In genomic region chr3:39196671-39197446, GRCh38 we compare ENCODE assay signal across 15 cellular contexts. TPM values are rescaled to one million over a fixed set of nuclear protein-coding genes. Genes with fewer than 3 reads are reported as not detected.
DNase-seq lines count a peak whose midpoint lies in the region; ATAC-seq, FAIRE-seq and TF ChIP-seq lines count a peak whose summit lies in the region.
"Had no signal": no experiment of that assay in that cellular context is flagged by ENCODE, and none has a peak within 500 bp of the region (broad histone marks: within the 10 kb centered on the region; RNA-seq: fewer than 3 reads in every experiment).

No MANE protein-coding gene starts in this region.

- H3K36me3 ChIP-seq in K562 (ENCODE audit: control insufficient read depth, insufficient read depth, low read length) (no peaks in the 10 kb centered on the region), trophoblast cell (ENCODE audit: control insufficient read depth in 1 of 2, insufficient read depth in 2 of 2, low read length in 2 of 2) (no peaks in the 10 kb centered on the region)

- H3K4me1 ChIP-seq in K562 (replicated peaks in 1 of 2; ENCODE audit: control insufficient read depth in 2 of 2, insufficient read depth in 2 of 2, low read length in 2 of 2) (peaks cover 0 to 4% of the 10 kb centered on the region in 2 experiments; a peak in 1 of 5 replicates), trophoblast cell (ENCODE audit: control insufficient read depth in 1 of 2, insufficient read depth in 2 of 2, low read length in 2 of 2) (peaks cover 9 to 16% of the 10 kb centered on the region in 2 experiments)

- H3K18ac ChIP-seq in trophoblast cell (ENCODE audit: low read length), result no peak overlapping the region

- H3K9me1 ChIP-seq in K562 (ENCODE audit: control insufficient read depth, insufficient read depth, low read length), result no peaks in the 10 kb centered on the region

- H3K9ac ChIP-seq in K562 (ENCODE audit: insufficient read depth in 1 of 2, low read depth in 2 of 2, low read length in 2 of 2) (no peak overlapping the region), trophoblast cell (ENCODE audit: low read length) (no peak overlapping the region)

- no peak overlapping the region for H2BK12ac ChIP-seq in trophoblast cell (ENCODE audit: low read length)

- TF ChIP-seq POLR2A in K562 (conservative IDR thresholded peaks at IDR 0.05), result no peak

- no TSS peak for BruUV-seq in K562 (replicated peaks; lab: Mats Ljungman, UMichigan)

- no peak overlapping the region for H3K27ac ChIP-seq in K562 (ENCODE audit: extremely low read depth, low read depth, low read length)
- H3K27ac ChIP-seq in trophoblast cell (ENCODE audit: low read depth, low read length), result no peak overlapping the region

- FAIRE-seq in K562 (lab: Jason Lieb, UNC), result no peak
- FAIRE-seq: GM12892 had no signal

- no peak overlapping the region for H2AFZ ChIP-seq in K562 (ENCODE audit: low read depth, low read length)
- no peak overlapping the region for H2AFZ ChIP-seq in trophoblast cell (ENCODE audit: insufficient read depth, low read length, poor library complexity)

- POLR2A ChIA-PET in K562 (lab: Yijun Ruan, JAX), result interaction anchor here (0.7 to 1.9 kb wide), 11 partner anchors 9 to 91 kb away, joined by 3 to 9 read pairs (median 3); partner anchors contain the start of gene CX3CR1

- H3K79me1 ChIP-seq in trophoblast cell (ENCODE audit: low read length), result no peaks in the 10 kb centered on the region

- H3K4me3 ChIP-seq in K562 (no peak overlapping the region), trophoblast cell (ENCODE audit: low read depth, low read length) (no peak overlapping the region)

- H2BK5ac ChIP-seq in trophoblast cell (ENCODE audit: low read depth, low read length, poor library complexity), result no peak overlapping the region

- no peak overlapping the region for H3K14ac ChIP-seq in trophoblast cell (ENCODE audit: low read length)

- H4K8ac ChIP-seq in trophoblast cell (ENCODE audit: low read depth, low read length), result no peak overlapping the region

- TF ChIP-seq CTCF in K562 (IDR thresholded peaks at IDR 0.05 in 2 of 3, conservative IDR thresholded peaks at IDR 0.05 in 1 of 3; ENCODE audit: insufficient read depth in 2 of 3, low read depth in 1 of 3, low read length in 3 of 3), result no peak

- CTCF ChIA-PET in K562 (lab: Yijun Ruan, JAX; ENCODE audit: low intra/inter-chr PET ratio), result no interaction called here

- no peak for ATAC-seq in K562
- ATAC-seq: activated naive CD8-positive, alpha-beta T cell treated with anti-CD3 and anti-CD28 coated beads, Interleukin-2, amount 50 U/mL, for 24 hours; left colon; natural killer cell had no signal

- H4K12ac ChIP-seq in trophoblast cell (ENCODE audit: low read depth, low read length), result no peak overlapping the region

- in situ Hi-C loops in G401 (cut with HindIII; ENCODE audit: low sequenced_read_pairs) (no loop called here), K562 (cut with MboI) (no loop called here)

- H3K79me2 ChIP-seq in K562 (ENCODE audit: control insufficient read depth, insufficient read depth, low read length) (no peaks in the 10 kb centered on the region), trophoblast cell (ENCODE audit: control insufficient read depth, insufficient read depth, low read length, poor library complexity) (no peaks in the 10 kb centered on the region)

- DNase-seq in G401 (ENCODE audit: low spot score) (peak; percentile 86), NCI-H1105 treated with DMSO at 0.1 percent for 48 hours (lab: John Stamatoyannopoulos, UW) (peak; percentile 67), K562 (ENCODE audit: extremely low read depth in 1 of 4, low spot score in 3 of 4) (no peak), myocyte (ENCODE audit: low read depth) (peak; percentile 46), trophoblast cell (no peak), NCI-H1694 treated with DMSO at 0.1 percent for 48 hours (lab: John Stamatoyannopoulos, UW) (no peak)
- DNase-seq in activated CD4-positive, CD25-positive, alpha-beta regulatory T cell treated with anti-CD3 and anti-CD28 coated beads, Interleukin-2, amount 50 U/mL, for 72 hours, result no peak
- DNase-seq: activated CD4-positive, alpha-beta T cell treated with anti-CD3 and anti-CD28 coated beads, Interleukin-2, amount 10 ng/mL, durations not matched to agents 24 days and 14 days; activated naive CD8-positive, alpha-beta T cell treated with anti-CD3 and anti-CD28 coated beads, Interleukin-2, amount 50 U/mL, for 24 hours; head of caudate nucleus; left colon; natural killer cell; NCI-H446 treated with DMSO at 0.1 percent for 48 hours; stimulated activated CD4-positive, alpha-beta T cell treated with anti-CD3 and anti-CD28 coated beads, Interleukin-4, amount 100 ng/mL, for 24 hours had no signal

- no peak overlapping the region for H2BK120ac ChIP-seq in trophoblast cell (ENCODE audit: insufficient read depth, low read length, poor library complexity)

- no peak overlapping the region for H4K91ac ChIP-seq in trophoblast cell (ENCODE audit: low read depth, low read length)

- H3K4ac ChIP-seq in trophoblast cell (ENCODE audit: low read depth, low read length), result no peak overlapping the region

- TF ChIP-seq RAD21 in K562 (CRISPR knock-in tag; conservative IDR thresholded peaks at IDR 0.05 in 1 of 2, IDR thresholded peaks at IDR 0.05 in 1 of 2), result no peak

- TF ChIP-seq EP300 in K562 (IDR thresholded peaks at IDR 0.05; ENCODE audit: low read length), result no peak

- intact Hi-C loops in K562 (cut with micrococcal nuclease), result no loop called here

- no peak overlapping the region for H2AK5ac ChIP-seq in trophoblast cell (ENCODE audit: low read length)

- no peak overlapping the region for H3K23ac ChIP-seq in trophoblast cell (ENCODE audit: low read length)

- no peaks in the 10 kb centered on the region for H3K9me3 ChIP-seq in K562 (replicated peaks; ENCODE audit: control insufficient read depth, insufficient read depth, low read depth, low read length)
- no peaks in the 10 kb centered on the region for H3K9me3 ChIP-seq in trophoblast cell (ENCODE audit: insufficient read depth, low read depth, low read length)

- H4K20me1 ChIP-seq in K562 (replicated peaks; ENCODE audit: control insufficient read depth, insufficient read depth, low read length), result no peaks in the 10 kb centered on the region

- H3K4me2 ChIP-seq in K562 (ENCODE audit: insufficient read depth, low read length), result no peak overlapping the region
- no peak overlapping the region for H3K4me2 ChIP-seq in trophoblast cell (ENCODE audit: low read length)

- H3K27me3 ChIP-seq in K562 (ENCODE audit: control insufficient read depth in 2 of 2, insufficient read depth in 2 of 2, low read length in 2 of 2), result peaks cover 2 to 12% of the 10 kb centered on the region in 2 experiments; a peak in 2 of 5 replicates
- H3K27me3 ChIP-seq in trophoblast cell (ENCODE audit: insufficient read depth, low read length), result no peaks in the 10 kb centered on the region

- under 1% methylated on average over 7 of the region's 7 CpGs for WGBS in K562 (ENCODE audit: insufficient coverage, low coverage, missing lambda C conversion rate)
- WGBS in trophoblast cell (ENCODE audit: extremely low coverage, insufficient coverage, insufficient read length), result no CpG with 5 or more reads among the region's 7 CpGs

TF ChIP-seq in K562, 482 proteins besides CTCF, POLR2A, EP300 and RAD21:
- TF ChIP-seq ZNF586 (CRISPR knock-in tag; conservative IDR thresholded peaks at IDR 0.05) (no peak), NFIC (IDR thresholded peaks at IDR 0.05) (peak; percentile 32; the same call in 1 of the 2 replicates)

RNA-seq across cellular contexts. Expression of gene XIRP1, which starts 4.5 kb away (rescaled TPM):
- total RNA-seq in G401 (2014; rRNA removed; shearing (Covaris generic)), result not detected in 2 replicates
- total RNA-seq in K562 (2011; cell fraction: chromatin; rRNA removed; ENCODE audit: low replicate concordance), result 0.33 and 1.4 TPM in 2 replicates
- 0.53 and 1.0 TPM in 2 replicates for total RNA-seq in K562 (2011; cell fraction: nucleolus; rRNA removed)
- 0.51 and 0.53 TPM in 2 replicates for total RNA-seq in K562 (2011; cell fraction: nucleoplasm; rRNA removed)
- total RNA-seq in K562 (2014; rRNA removed), result 0.04 and 0.27 TPM in 2 replicates
- 0.04 TPM in 1 of 2 replicates, not detected in the other for total RNA-seq in K562 (2014; rRNA removed; fragmentation: Illumina TruSeq; extraction: Trizol)
- total RNA-seq in K562 (2015; rRNA removed; fragmentation: Illumina TruSeq; extraction: Trizol), result 0.04 TPM in 1 of 2 replicates, not detected in the other
- total RNA-seq in K562 (2021), result 0.04 and 0.09 TPM in 2 replicates
- polyA plus RNA-seq in K562 (2011; rRNA removed), result 0.04 and 0.11 TPM in 2 replicates
- polyA plus RNA-seq in K562 (2011; cell fraction: cytosol; rRNA removed), result 0.04 and 0.13 TPM in 2 replicates
- polyA plus RNA-seq in K562 (2011; cell fraction: nucleus; rRNA removed), result 0.34 and 0.57 TPM in 2 replicates
- polyA plus RNA-seq in K562 (2012), result 0.15 and 0.17 TPM in 2 replicates
- 0.03 and 0.04 TPM in 2 replicates for polyA plus RNA-seq in K562 (2014; fragmentation: Illumina TruSeq; extraction: Trizol)
- polyA plus RNA-seq in K562 (2014; fragmentation: Nextera tagmentation; extraction: Ambion mirVana), result not detected
- 0.04 and 0.07 TPM in 2 replicates for polyA plus RNA-seq in K562 (2014; rRNA removed)
- 0.12 and 0.14 TPM in 2 replicates for polyA minus RNA-seq in K562 (2011; rRNA and poly(A)+ RNA removed)
- polyA minus RNA-seq in K562 (2011; cell fraction: cytosol; rRNA and poly(A)+ RNA removed), result 0.38 TPM in 1 of 2 replicates, not detected in the other
- 0.22 and 0.27 TPM in 2 replicates for polyA minus RNA-seq in K562 (2011; cell fraction: nucleus; rRNA and poly(A)+ RNA removed)
- total RNA-seq in myocyte, result 104 and 142 TPM in 2 replicates
- polyA plus RNA-seq in myocyte (2012), result 21.6 TPM
- polyA plus RNA-seq in trophoblast cell (2013), result 0.05 and 0.07 TPM in 2 replicates
- total RNA-seq: left colon had no signal

RNA-seq across cellular contexts. Expression of gene CSRNP1, which starts 43.5 kb away (rescaled TPM):
- total RNA-seq in G401 (2014; rRNA removed; shearing (Covaris generic)), result 21.5 and 29.1 TPM in 2 replicates
- 18.4 and 48.8 TPM in 2 replicates for total RNA-seq in K562 (2011; cell fraction: chromatin; rRNA removed; ENCODE audit: low replicate concordance)
- 34.9 and 41.4 TPM in 2 replicates for total RNA-seq in K562 (2011; cell fraction: nucleolus; rRNA removed)
- 17.7 and 23.9 TPM in 2 replicates for total RNA-seq in K562 (2011; cell fraction: nucleoplasm; rRNA removed)
- total RNA-seq in K562 (2014; rRNA removed) (16.8 and 23.2 TPM in 2 replicates), K562 (2014; rRNA removed; fragmentation: Illumina TruSeq; extraction: Trizol) (5.6 and 7.9 TPM in 2 replicates), K562 (2015; rRNA removed; fragmentation: Illumina TruSeq; extraction: Trizol) (9.2 and 9.8 TPM in 2 replicates), K562 (2021) (18.1 and 18.9 TPM in 2 replicates), myocyte (10.6 and 13.7 TPM in 2 replicates)
- polyA plus RNA-seq in K562 (2011; rRNA removed) (14.2 and 14.5 TPM in 2 replicates), K562 (2014; fragmentation: Illumina TruSeq; extraction: Trizol) (12.7 and 13.3 TPM in 2 replicates), K562 (2014; fragmentation: Nextera tagmentation; extraction: Ambion mirVana) (under 1 TPM; 0.72 to 0.89 TPM), K562 (2014; rRNA removed) (10.9 and 11.4 TPM in 2 replicates)
- 16.4 and 30.7 TPM in 2 replicates for polyA plus RNA-seq in K562 (2011; cell fraction: cytosol; rRNA removed)
- 25.6 and 46.6 TPM in 2 replicates for polyA plus RNA-seq in K562 (2011; cell fraction: nucleus; rRNA removed)
- 16.6 and 24.6 TPM in 2 replicates for polyA plus RNA-seq in K562 (2012)
- 14.7 and 23.4 TPM in 2 replicates for polyA minus RNA-seq in K562 (2011; rRNA and poly(A)+ RNA removed)
- polyA minus RNA-seq in K562 (2011; cell fraction: cytosol; rRNA and poly(A)+ RNA removed), result 13.8 and 19.9 TPM in 2 replicates
- polyA minus RNA-seq in K562 (2011; cell fraction: nucleus; rRNA and poly(A)+ RNA removed), result 21.9 and 22.3 TPM in 2 replicates
- 19.7 TPM for polyA plus RNA-seq in myocyte (2012)
- polyA plus RNA-seq in trophoblast cell (2013), result 35.6 and 35.8 TPM in 2 replicates

Comparison
In these comparisons a context has a peak if more than half of its experiments do, and no peak if none do; other contexts are left out.
1. DNase-seq: peak in G401 (single experiment), NCI-H1105 treated with DMSO at 0.1 percent for 48 hours (single experiment) and myocyte (single experiment); none in K562 (0 of 4), trophoblast cell (0 of 2), activated CD4-positive, CD25-positive, alpha-beta regulatory T cell treated with anti-CD3 and anti-CD28 coated beads, Interleukin-2, amount 50 U/mL, for 72 hours (single experiment) and NCI-H1694 treated with DMSO at 0.1 percent for 48 hours (single experiment).
2. RNA of gene XIRP1, which starts 4.5 kb away (total RNA-seq): 104 to 142 TPM in myocyte; 0.04 to 1.4 TPM in K562 and not detected in G401; every median in the first group is over 10 times any median in the second.